ENCODE assay signal across 12 cellular contexts in genomic region chr12:117042171-117042809, GRCh38. TPM values are rescaled to one million over a fixed set of nuclear protein-coding genes. Genes with fewer than 3 reads are reported as not detected.
DNase-seq lines count a peak whose midpoint lies in the region; ATAC-seq, FAIRE-seq and TF ChIP-seq lines count a peak whose summit lies in the region.
"Had no signal": no experiment of that assay in that cellular context is flagged by ENCODE, and none has a peak within 500 bp of the region (broad histone marks: within the 10 kb centered on the region; RNA-seq: fewer than 3 reads in every experiment).

No MANE protein-coding gene starts in this region.

- H3K27ac ChIP-seq in HL-60 (replicated peaks): peak overlapping the region; percentile 11
- peak overlapping the region; percentile 74 for H3K27ac ChIP-seq in K562 (ENCODE audit: extremely low read depth, low read depth, low read length)
- H3K27ac ChIP-seq in esophagus squamous epithelium: no peak overlapping the region

- no peaks in the 10 kb centered on the region for H3K79me2 ChIP-seq in K562 (ENCODE audit: control insufficient read depth, insufficient read depth, low read length)

- POLR2A ChIA-PET in K562 (lab: Yijun Ruan, JAX): interaction anchor here (0.7 to 2.9 kb wide), 6 partner anchors 8 to 50 kb away, joined by 3 to 14 read pairs (median 5); no protein-coding TSS in a partner anchor

- H3K9ac ChIP-seq in K562 (ENCODE audit: insufficient read depth in 1 of 2, low read depth in 2 of 2, low read length in 2 of 2): peak overlapping the region; percentile 39 to 62; a peak in 3 of 4 replicates

- BruUV-seq in K562 (replicated peaks; lab: Mats Ljungman, UMichigan): no TSS peak

- H3K9me1 ChIP-seq in K562 (ENCODE audit: control insufficient read depth, insufficient read depth, low read length): no peaks in the 10 kb centered on the region

- H3K27me3 ChIP-seq in HL-60 (ENCODE audit: insufficient read depth, poor library complexity, severe bottlenecking): no peaks in the 10 kb centered on the region
- no peaks in the 10 kb centered on the region for H3K27me3 ChIP-seq in K562 (ENCODE audit: control insufficient read depth in 2 of 2, insufficient read depth in 2 of 2, low read length in 2 of 2)
- peaks cover 0 to 21% (median 0%) of the 10 kb centered on the region in 4 donors for H3K27me3 ChIP-seq in esophagus squamous epithelium

- H3K36me3 ChIP-seq in K562 (ENCODE audit: control insufficient read depth, insufficient read depth, low read length) (peaks cover 10% of the 10 kb centered on the region; the same call in 2 of the 3 replicates), esophagus squamous epithelium (no peaks in the 10 kb centered on the region)

- peak overlapping the region; percentile 79 for H3K4me2 ChIP-seq in K562 (ENCODE audit: insufficient read depth, low read length)

- DNase-seq in A172 (ENCODE audit: low spot score) (peak; percentile 61), HL-60 (ENCODE audit: low read depth in 1 of 2, low spot score in 1 of 2) (no peak), K562 (ENCODE audit: extremely low read depth in 1 of 4, low spot score in 3 of 4) (peak; percentile 98), left colon (no peak), NCI-H1436 treated with DMSO at 0.1 percent for 48 hours (lab: John Stamatoyannopoulos, UW) (no peak), esophagus squamous epithelium (lab: John Stamatoyannopoulos, UW) (no peak), HCEC 1CT (no peak)
- no peak for DNase-seq in activated CD4-positive, alpha-beta T cell treated with anti-CD3 and anti-CD28 coated beads for 4 hours
- DNase-seq: DMS79, NCI-H1092, NCI-H524 treated with DMSO at 0.1 percent for 48 hours had no signal

- peaks cover 49 to 82% of the 10 kb centered on the region in 2 experiments for H3K4me1 ChIP-seq in K562 (replicated peaks in 1 of 2; ENCODE audit: control insufficient read depth in 2 of 2, insufficient read depth in 2 of 2, low read length in 2 of 2)
- H3K4me1 ChIP-seq in esophagus squamous epithelium: no peaks in the 10 kb centered on the region

- H2AFZ ChIP-seq in K562 (ENCODE audit: low read depth, low read length): peak overlapping the region; percentile 36

- CTCF ChIA-PET in K562 (lab: Yijun Ruan, JAX; ENCODE audit: low intra/inter-chr PET ratio): interaction anchor here (1.2 kb wide), 1 partner anchor 17 kb away, joined by 3 read pairs; no protein-coding TSS in a partner anchor

- intact Hi-C loops in K562 (cut with micrococcal nuclease) (no loop called here), left colon (cut with DNase I, micrococcal nuclease) (no loop called here), esophagus squamous epithelium (cut with DNase I) (no loop called here)

- ATAC-seq in K562 (peak; percentile 96), left colon (peak; percentile 49)

- peak; percentile 100 for FAIRE-seq in K562 (lab: Jason Lieb, UNC)
- FAIRE-seq: GM18507 had no signal

- no peaks in the 10 kb centered on the region for H4K20me1 ChIP-seq in K562 (replicated peaks; ENCODE audit: control insufficient read depth, insufficient read depth, low read length)

- TF ChIP-seq CTCF in HL-60 (IDR thresholded peaks at IDR 0.05; ENCODE audit: insufficient read depth, low read length) (no peak), K562 (IDR thresholded peaks at IDR 0.05 in 2 of 3, conservative IDR thresholded peaks at IDR 0.05 in 1 of 3; ENCODE audit: insufficient read depth in 2 of 3, low read depth in 1 of 3, low read length in 3 of 3) (no peak; a peak in 1 of 6 replicates), esophagus squamous epithelium (IDR thresholded peaks at IDR 0.05) (no peak)

- H3K9me3 ChIP-seq in K562 (replicated peaks; ENCODE audit: control insufficient read depth, insufficient read depth, low read depth, low read length): no peaks in the 10 kb centered on the region
- no peaks in the 10 kb centered on the region for H3K9me3 ChIP-seq in esophagus squamous epithelium

- 2% methylated on average over 16 of the region's 21 CpGs for WGBS in K562 (ENCODE audit: insufficient coverage, low coverage, missing lambda C conversion rate)
- 79 to 82% methylated on average over 9 to 10 of the region's 21 CpGs for WGBS in esophagus squamous epithelium, 2 donors

- TF ChIP-seq EP300 in K562 (IDR thresholded peaks at IDR 0.05; ENCODE audit: low read length): peak; percentile 99

- peak in 1 of 2 experiments; percentile 13; a peak in 2 of 4 replicates for TF ChIP-seq RAD21 in K562 (CRISPR knock-in tag; conservative IDR thresholded peaks at IDR 0.05 in 1 of 2, IDR thresholded peaks at IDR 0.05 in 1 of 2)

- no peak for TF ChIP-seq POLR2A in K562 (conservative IDR thresholded peaks at IDR 0.05)
- no peak for TF ChIP-seq POLR2A in esophagus squamous epithelium (IDR thresholded peaks at IDR 0.05)

- in situ Hi-C loops in K562 (cut with MboI): no loop called here

- H3K4me3 ChIP-seq in HL-60 (replicated peaks; ENCODE audit: insufficient read depth, low read length) (no peak overlapping the region), K562 (no peak overlapping the region), esophagus squamous epithelium (no peak overlapping the region)

TF ChIP-seq in K562, 482 proteins besides CTCF, POLR2A, EP300 and RAD21 (continues in another document):
- peak; percentile 95 for TF ChIP-seq KLF1 (tag; IDR thresholded peaks at IDR 0.05)
- TF ChIP-seq IRF2 (CRISPR knock-in tag; IDR thresholded peaks at IDR 0.05): no peak
- TF ChIP-seq ZNF445 (CRISPR knock-in tag; IDR thresholded peaks at IDR 0.05; ENCODE audit: low read depth): no peak; the same call in 1 of the 2 replicates
- TF ChIP-seq MTA3 (IDR thresholded peaks at IDR 0.05; ENCODE audit: borderline replicate concordance): peak; percentile 97
- TF ChIP-seq ESRRA (IDR thresholded peaks at IDR 0.05; ENCODE audit: borderline replicate concordance, low read depth): peak; percentile 93
- TF ChIP-seq, protein P1, sequence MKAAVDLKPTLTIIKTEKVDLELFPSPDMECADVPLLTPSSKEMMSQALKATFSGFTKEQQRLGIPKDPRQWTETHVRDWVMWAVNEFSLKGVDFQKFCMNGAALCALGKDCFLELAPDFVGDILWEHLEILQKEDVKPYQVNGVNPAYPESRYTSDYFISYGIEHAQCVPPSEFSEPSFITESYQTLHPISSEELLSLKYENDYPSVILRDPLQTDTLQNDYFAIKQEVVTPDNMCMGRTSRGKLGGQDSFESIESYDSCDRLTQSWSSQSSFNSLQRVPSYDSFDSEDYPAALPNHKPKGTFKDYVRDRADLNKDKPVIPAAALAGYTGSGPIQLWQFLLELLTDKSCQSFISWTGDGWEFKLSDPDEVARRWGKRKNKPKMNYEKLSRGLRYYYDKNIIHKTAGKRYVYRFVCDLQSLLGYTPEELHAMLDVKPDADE (conservative IDR thresholded peaks at IDR 0.05; ENCODE audit: control insufficient read depth, low read depth, low read length): peak; percentile 93
- TF ChIP-seq BRCA1 (IDR thresholded peaks at IDR 0.05): no peak
- TF ChIP-seq BRCA1 (CRISPR knock-in tag; IDR thresholded peaks at IDR 0.05): no peak
- TF ChIP-seq CEBPB (tag; IDR thresholded peaks at IDR 0.05): no peak
- peak; percentile 96; the same call in 1 of the 2 replicates for TF ChIP-seq ZNF197 (CRISPR knock-in tag; IDR thresholded peaks at IDR 0.05; ENCODE audit: low read depth)
- no peak for TF ChIP-seq NR0B1 (IDR thresholded peaks at IDR 0.05; ENCODE audit: partially characterized antibody)
- 0 out of 2 replicates have a peak, but pooled peaks have one; percentile 36 for TF ChIP-seq ZNF75A (CRISPR knock-in tag; IDR thresholded peaks at IDR 0.05)
- TF ChIP-seq ETV1 (tag; conservative IDR thresholded peaks at IDR 0.05; ENCODE audit: low read depth): peak; percentile 71
- peak; percentile 89 for TF ChIP-seq ZNF583 (CRISPR knock-in tag; IDR thresholded peaks at IDR 0.05)

RNA-seq across cellular contexts. Expression of gene TESC, which starts 56.9 kb away (rescaled TPM):
- 5.2 and 7.0 TPM in 2 replicates for total RNA-seq in A172 (2014; rRNA removed; shearing (Covaris generic))
- total RNA-seq in K562 (2011; cell fraction: chromatin; rRNA removed; ENCODE audit: low replicate concordance): 16.2 and 42.2 TPM in 2 replicates
- total RNA-seq in K562 (2011; cell fraction: nucleolus; rRNA removed): 30.9 and 35.9 TPM in 2 replicates
- total RNA-seq in K562 (2011; cell fraction: nucleoplasm; rRNA removed): 12.6 and 19.2 TPM in 2 replicates
- total RNA-seq in K562 (2014; rRNA removed): 25.2 and 30.4 TPM in 2 replicates
- 11.5 and 13.4 TPM in 2 replicates for total RNA-seq in K562 (2014; rRNA removed; fragmentation: Illumina TruSeq; extraction: Trizol)
- total RNA-seq in K562 (2015; rRNA removed; fragmentation: Illumina TruSeq; extraction: Trizol): 11.6 and 12.6 TPM in 2 replicates
- total RNA-seq in K562 (2021): 28.9 and 31.6 TPM in 2 replicates
- polyA plus RNA-seq in K562 (2011; rRNA removed): 21.7 and 25.3 TPM in 2 replicates
- 27.4 and 44.2 TPM in 2 replicates for polyA plus RNA-seq in K562 (2011; cell fraction: cytosol; rRNA removed)
- 24.7 and 34.1 TPM in 2 replicates for polyA plus RNA-seq in K562 (2011; cell fraction: nucleus; rRNA removed)
- polyA plus RNA-seq in K562 (2012): 14.6 and 21.7 TPM in 2 replicates
- 17.8 and 20.7 TPM in 2 replicates for polyA plus RNA-seq in K562 (2014; fragmentation: Illumina TruSeq; extraction: Trizol)
- 1 to 10 TPM in 1 of 2 experiments, under 1 TPM in 1; 0.96 to 2.0 TPM for polyA plus RNA-seq in K562 (2014; fragmentation: Nextera tagmentation; extraction: Ambion mirVana)
- polyA plus RNA-seq in K562 (2014; rRNA removed): 31.8 and 32.9 TPM in 2 replicates
- polyA minus RNA-seq in K562 (2011; rRNA and poly(A)+ RNA removed): 9.3 and 10.6 TPM in 2 replicates
- polyA minus RNA-seq in K562 (2011; cell fraction: cytosol; rRNA and poly(A)+ RNA removed): 7.7 and 8.3 TPM in 2 replicates
- polyA minus RNA-seq in K562 (2011; cell fraction: nucleus; rRNA and poly(A)+ RNA removed): 18.8 and 20.2 TPM in 2 replicates
- 1 to 10 TPM; 1.7 to 2.3 TPM for total RNA-seq in left colon
- total RNA-seq in esophagus squamous epithelium: 1 to 10 TPM in 2 of 4 donors, under 1 TPM in 2; 0.83 to 4.8 (median 2.5) TPM

Comparison
In these comparisons a context has a peak if more than half of its experiments do, and no peak if none do; other contexts are left out.
1. DNase-seq: peak in A172 (single experiment) and K562 (4 of 4); none in HL-60 (0 of 2), left colon (0 of 2), NCI-H1436 treated with DMSO at 0.1 percent for 48 hours (single experiment), esophagus squamous epithelium (single experiment), HCEC 1CT (single experiment) and activated CD4-positive, alpha-beta T cell treated with anti-CD3 and anti-CD28 coated beads for 4 hours (0 of 2).
2. H3K27ac ChIP-seq: peak in HL-60 (single experiment) and K562 (single experiment); none in esophagus squamous epithelium (0 of 4).